ENCODE assay signal across 8 cellular contexts in the genomic region with DNA sequence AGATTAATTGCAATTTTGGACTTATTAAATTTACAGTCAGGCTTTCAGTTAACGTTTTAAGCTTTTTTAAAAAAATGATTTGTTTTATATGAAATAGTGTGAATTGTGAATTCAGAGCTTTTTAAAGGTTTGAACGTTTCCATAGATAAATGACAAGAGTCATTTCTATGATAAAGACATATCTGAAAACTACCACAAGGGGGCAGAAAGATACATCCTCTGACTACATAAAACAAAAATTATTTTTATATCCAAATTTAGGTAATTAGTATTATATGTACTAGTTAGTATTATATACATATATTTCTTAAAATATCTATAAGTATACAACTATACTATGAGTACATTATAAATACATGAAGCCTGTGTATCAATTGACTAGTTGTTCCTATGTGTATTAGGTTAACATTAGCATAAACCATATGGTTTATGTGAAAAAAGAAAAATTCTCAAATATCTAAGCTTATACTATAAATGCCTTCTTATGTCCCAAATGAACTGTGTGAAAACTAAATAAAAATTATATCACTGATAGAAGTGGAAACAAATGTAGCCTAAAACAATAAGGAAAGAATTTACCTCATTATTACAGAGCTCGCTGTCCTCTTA.
DNase-seq lines count a peak whose midpoint lies in the region; ATAC-seq and TF ChIP-seq lines count a peak whose summit lies in the region.

No MANE protein-coding gene starts in this region.

- no peak overlapping the region for H3K4me3 ChIP-seq in GM12865 (ENCODE audit: low read depth, low read length)

- POLR2A ChIA-PET in HEK293T (lab: Yijun Ruan, JAX): interaction anchor here (1.0 kb wide), 1 partner anchor 155 kb away, joined by 4 read pairs; a partner anchor contains a TSS

- no peak for ATAC-seq in HG03442 (IDR thresholded peaks at IDR 0.05; ENCODE audit: unreplicated experiment)

- H3K27ac Mint-ChIP-seq in immature natural killer cell: no peak overlapping the region

- H3K9me3 Mint-ChIP-seq in immature natural killer cell: no peaks in the 10 kb centered on the region

- H3K4me1 Mint-ChIP-seq in immature natural killer cell: peaks cover 2 to 6% of the 10 kb centered on the region in 2 donors

- CTCF ChIA-PET in HEK293T (lab: Yijun Ruan, JAX): interaction anchor here (0.5 to 2.3 kb wide), 12 partner anchors 156 to 1710 kb away, joined by 3 to 7 read pairs (median 3); no protein-coding TSS in a partner anchor

- H3K27me3 Mint-ChIP-seq in immature natural killer cell (ENCODE audit: low read depth in 3 of 3): peaks cover 0 to 2% (median 0%) of the 10 kb centered on the region in 3 donors

- no peaks in the 10 kb centered on the region for H3K36me3 Mint-ChIP-seq in immature natural killer cell

- in situ Hi-C loops in ACHN (cut with HindIII; ENCODE audit: low pct_ligation_motif_present, low pct_unique_long_range_greater_than_20kb, low sequenced_read_pairs): no loop called here

- TF ChIP-seq CTCF in GM12865 (IDR thresholded peaks at IDR 0.05; ENCODE audit: insufficient read depth, low read depth, low read length, missing control alignments): peak; percentile 31

- DNase-seq in ACHN (peak; percentile 32), GM12865 (ENCODE audit: low read depth) (peak; percentile 44), SK-N-DZ (ENCODE audit: low spot score) (peak; percentile 18), immature natural killer cell (peak; percentile 9 to 19 (median 12)), GF-D8 (lab: John Stamatoyannopoulos, UW) (no peak), HEK293T (ENCODE audit: extremely low spot score) (no peak)
- DNase-seq in activated T-cell treated with anti-CD3 and anti-CD28 coated beads, Interleukin-2, amount 50 U/mL, for 48 hours: no peak

- no peak overlapping the region for H3K4me3 Mint-ChIP-seq in immature natural killer cell

TF ChIP-seq in HEK293T, 16 proteins besides CTCF, POLR2A, EP300 and RAD21:
- TF ChIP-seq ZNF384 (IDR thresholded peaks at IDR 0.05) (no peak), FOXM1 (IDR thresholded peaks at IDR 0.05; ENCODE audit: borderline replicate concordance) (no peak), FOXA1 (IDR thresholded peaks at IDR 0.05) (no peak), ELF4 (IDR thresholded peaks at IDR 0.05) (no peak), FOXK2 (IDR thresholded peaks at IDR 0.05) (no peak), SP1 (IDR thresholded peaks at IDR 0.05) (no peak), TARDBP (IDR thresholded peaks at IDR 0.05) (no peak), L3MBTL2 (conservative IDR thresholded peaks at IDR 0.05) (no peak), ARNT (IDR thresholded peaks at IDR 0.05) (no peak), SUZ12 (IDR thresholded peaks at IDR 0.05) (no peak), NFRKB (IDR thresholded peaks at IDR 0.05) (no peak), CTBP1 (IDR thresholded peaks at IDR 0.05; ENCODE audit: borderline replicate concordance) (no peak), LEF1 (IDR thresholded peaks at IDR 0.05; ENCODE audit: borderline replicate concordance) (no peak), BHLHE40 (IDR thresholded peaks at IDR 0.05; ENCODE audit: borderline replicate concordance) (no peak), HDGF (IDR thresholded peaks at IDR 0.05; ENCODE audit: borderline replicate concordance) (no peak)
- TF ChIP-seq, protein P1, sequence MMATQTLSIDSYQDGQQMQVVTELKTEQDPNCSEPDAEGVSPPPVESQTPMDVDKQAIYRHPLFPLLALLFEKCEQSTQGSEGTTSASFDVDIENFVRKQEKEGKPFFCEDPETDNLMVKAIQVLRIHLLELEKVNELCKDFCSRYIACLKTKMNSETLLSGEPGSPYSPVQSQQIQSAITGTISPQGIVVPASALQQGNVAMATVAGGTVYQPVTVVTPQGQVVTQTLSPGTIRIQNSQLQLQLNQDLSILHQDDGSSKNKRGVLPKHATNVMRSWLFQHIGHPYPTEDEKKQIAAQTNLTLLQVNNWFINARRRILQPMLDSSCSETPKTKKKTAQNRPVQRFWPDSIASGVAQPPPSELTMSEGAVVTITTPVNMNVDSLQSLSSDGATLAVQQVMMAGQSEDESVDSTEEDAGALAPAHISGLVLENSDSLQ (IDR thresholded peaks at IDR 0.05): no peak

Comparison
In these comparisons a context has a peak if more than half of its experiments do, and no peak if none do; other contexts are left out.
1. DNase-seq: peak in ACHN (single experiment), GM12865 (single experiment), SK-N-DZ (single experiment) and immature natural killer cell (3 of 3); none in GF-D8 (single experiment), activated T-cell treated with anti-CD3 and anti-CD28 coated beads, Interleukin-2, amount 50 U/mL, for 48 hours (0 of 2) and HEK293T (single experiment).